ENCODE assay signal across 1 cellular context in the genomic region with DNA sequence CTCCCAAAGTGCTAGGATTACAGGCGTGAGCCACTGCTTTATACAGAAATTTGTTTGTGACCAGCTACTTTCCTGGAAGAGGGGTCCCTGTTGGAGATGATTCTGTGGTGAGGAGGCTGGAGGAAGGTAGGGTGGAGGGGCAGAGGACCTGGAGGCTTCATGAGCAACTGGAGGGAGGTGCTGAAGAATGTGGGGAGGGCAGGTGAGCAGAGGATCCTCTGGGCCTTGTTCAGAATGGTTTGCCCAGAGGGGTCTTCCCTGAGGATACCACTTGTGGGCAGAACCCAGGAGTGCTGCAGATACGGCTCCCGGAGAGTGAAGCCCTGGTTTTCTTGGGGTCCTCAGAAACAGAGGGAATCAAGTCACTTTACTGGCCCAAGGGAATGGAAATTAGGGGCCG.
TF ChIP-seq lines count a peak whose summit lies in the region.

No MANE protein-coding gene starts in this region.

TF ChIP-seq in H1, 55 proteins besides CTCF, POLR2A, EP300 and RAD21:
- TF ChIP-seq HDAC6 (IDR thresholded peaks at IDR 0.05; ENCODE audit: low read depth, low read length) (no peak), YY1 (IDR thresholded peaks at IDR 0.05; ENCODE audit: low read depth, low read length) (no peak), RNF2 (IDR thresholded peaks at IDR 0.05; ENCODE audit: borderline replicate concordance, low read depth, low read length, missing control alignments, poor library complexity, severe bottlenecking) (no peak), CHD2 (IDR thresholded peaks at IDR 0.05; ENCODE audit: low read length) (no peak)
